In genomic region chr4:147707892-147708672, GRCh38 we compare ENCODE assay signal across 9 cellular contexts. TPM values are rescaled to one million over a fixed set of nuclear protein-coding genes. Genes with fewer than 3 reads are reported as not detected.
DNase-seq lines count a peak whose midpoint lies in the region; ATAC-seq, FAIRE-seq and TF ChIP-seq lines count a peak whose summit lies in the region.
"Had no signal": no experiment of that assay in that cellular context is flagged by ENCODE, and none has a peak within 500 bp of the region (broad histone marks: within the 10 kb centered on the region; RNA-seq: fewer than 3 reads in every experiment).

No MANE protein-coding gene starts in this region.

- TF ChIP-seq POLR2A in gastrocnemius medialis (IDR thresholded peaks at IDR 0.05): no peak

- H3K27me3 ChIP-seq in ACC112 (ENCODE audit: insufficient read depth, low read length): no peaks in the 10 kb centered on the region
- H3K27me3 ChIP-seq in left ventricle myocardium inferior (ENCODE audit: low read depth): no peaks in the 10 kb centered on the region
- no peaks in the 10 kb centered on the region for H3K27me3 ChIP-seq in gastrocnemius medialis

- H3K4me3 Mint-ChIP-seq in activated naive CD8-positive, alpha-beta T cell treated with anti-CD3 and anti-CD28 coated beads, Interleukin-2, amount 50 U/mL, for 24 hours: no peak overlapping the region
- H3K4me3 Mint-ChIP-seq: natural killer cell treated with Interleukin-12 subunit alpha and Interleukin-12 subunit beta and Interleukin-15 and Interleukin-18, amount 100 ng/mL, for 72 hours had no signal

- peak overlapping the region; percentile 61 for H2AFZ ChIP-seq in ACC112 (ENCODE audit: low read length, unreplicated experiment)

- ATAC-seq in HG03039 (IDR thresholded peaks at IDR 0.05; ENCODE audit: unreplicated experiment) (peak; percentile 59), gastrocnemius medialis (peak; percentile 78 to 88), GM21367 (IDR thresholded peaks at IDR 0.05; ENCODE audit: unreplicated experiment) (no peak)
- peak; percentile 43 for ATAC-seq in activated naive CD8-positive, alpha-beta T cell treated with anti-CD3 and anti-CD28 coated beads, Interleukin-2, amount 50 U/mL, for 24 hours

- intact Hi-C loops in left ventricle myocardium inferior (cut with micrococcal nuclease): loop anchor here (1.0 kb wide), 1 partner anchor 158 kb away; no protein-coding TSS in a partner anchor
- intact Hi-C loops in gastrocnemius medialis (cut with DNase I; ENCODE audit: low total_unique reads): loop anchor here (1.0 to 2.0 kb wide), 2 partner anchors 25 to 158 kb away; partner anchors contain the start of gene ARHGAP10

- H3K4me1 Mint-ChIP-seq in activated naive CD8-positive, alpha-beta T cell treated with anti-CD3 and anti-CD28 coated beads, Interleukin-2, amount 50 U/mL, for 24 hours: peaks cover 3% of the 10 kb centered on the region

- no peaks in the 10 kb centered on the region for H3K9me3 Mint-ChIP-seq in activated naive CD8-positive, alpha-beta T cell treated with anti-CD3 and anti-CD28 coated beads, Interleukin-2, amount 50 U/mL, for 24 hours
- H3K9me3 Mint-ChIP-seq: natural killer cell treated with Interleukin-12 subunit alpha and Interleukin-12 subunit beta and Interleukin-15 and Interleukin-18, amount 100 ng/mL, for 72 hours had no signal

- H3K79me2 ChIP-seq in ACC112 (ENCODE audit: control insufficient read depth, insufficient read depth, low read length, unreplicated experiment): no peaks in the 10 kb centered on the region

- H3K27ac Mint-ChIP-seq in activated naive CD8-positive, alpha-beta T cell treated with anti-CD3 and anti-CD28 coated beads, Interleukin-2, amount 50 U/mL, for 24 hours: no peak overlapping the region
- H3K27ac Mint-ChIP-seq: natural killer cell treated with Interleukin-12 subunit alpha and Interleukin-12 subunit beta and Interleukin-15 and Interleukin-18, amount 100 ng/mL, for 72 hours had no signal

- no peak for FAIRE-seq in RCC 7860 (lab: Jason Lieb, UNC)

- no peaks in the 10 kb centered on the region for H3K9me3 ChIP-seq in left ventricle myocardium inferior (replicated peaks)
- no peaks in the 10 kb centered on the region for H3K9me3 ChIP-seq in gastrocnemius medialis

- H3K27ac ChIP-seq in ACC112 (ENCODE audit: low read depth, low read length): no peak overlapping the region
- no peak overlapping the region for H3K27ac ChIP-seq in left ventricle myocardium inferior (replicated peaks)
- H3K27ac ChIP-seq in gastrocnemius medialis: peak overlapping the region in 1 of 4 donors; percentile 31

- in situ Hi-C loops in gastrocnemius medialis (cut with MboI; ENCODE audit: low sequenced_read_pairs in 4 of 4): loop anchor here in 1 of 4 donors (5.0 kb wide), 1 partner anchor 159 kb away; no protein-coding TSS in a partner anchor

- no peaks in the 10 kb centered on the region for H3K27me3 Mint-ChIP-seq in activated naive CD8-positive, alpha-beta T cell treated with anti-CD3 and anti-CD28 coated beads, Interleukin-2, amount 50 U/mL, for 24 hours
- H3K27me3 Mint-ChIP-seq: natural killer cell treated with Interleukin-12 subunit alpha and Interleukin-12 subunit beta and Interleukin-15 and Interleukin-18, amount 100 ng/mL, for 72 hours had no signal

- DNase-seq in RCC 7860 (ENCODE audit: low spot score) (peak; percentile 23), left ventricle myocardium inferior (no peak), gastrocnemius medialis (peak in 1 of 2 donors; percentile 42)
- DNase-seq in activated naive CD8-positive, alpha-beta T cell treated with anti-CD3 and anti-CD28 coated beads, Interleukin-2, amount 50 U/mL, for 24 hours: peak; percentile 54

- H3K4me1 ChIP-seq in ACC112 (ENCODE audit: control insufficient read depth, insufficient read depth, low read length, unreplicated experiment) (no peaks in the 10 kb centered on the region), left ventricle myocardium inferior (peaks cover 4% of the 10 kb centered on the region), gastrocnemius medialis (no peaks in the 10 kb centered on the region)

- no peak overlapping the region for H3K4me3 ChIP-seq in ACC112 (ENCODE audit: low read depth, low read length)
- no peak overlapping the region for H3K4me3 ChIP-seq in GM12875 (ENCODE audit: low read depth, low read length)
- peak overlapping the region; percentile 41 for H3K4me3 ChIP-seq in left ventricle myocardium inferior
- H3K4me3 ChIP-seq in gastrocnemius medialis: peak overlapping the region in 2 of 4 donors; percentile 7 to 45

- TF ChIP-seq CTCF in GM12875 (IDR thresholded peaks at IDR 0.05; ENCODE audit: borderline replicate concordance, insufficient read depth, low read depth, low read length) (peak; percentile 74), left ventricle myocardium inferior (IDR thresholded peaks at IDR 0.05; ENCODE audit: borderline replicate concordance) (peak; percentile 88), gastrocnemius medialis (IDR thresholded peaks at IDR 0.05 in 4 of 5, conservative IDR thresholded peaks at IDR 0.05 in 1 of 5) (peak; percentile 82 to 94 (median 91))

- H3K36me3 Mint-ChIP-seq in activated naive CD8-positive, alpha-beta T cell treated with anti-CD3 and anti-CD28 coated beads, Interleukin-2, amount 50 U/mL, for 24 hours (ENCODE audit: low read depth): no peaks in the 10 kb centered on the region
- H3K36me3 Mint-ChIP-seq: natural killer cell treated with Interleukin-12 subunit alpha and Interleukin-12 subunit beta and Interleukin-15 and Interleukin-18, amount 100 ng/mL, for 72 hours had no signal

- H3K36me3 ChIP-seq in ACC112 (ENCODE audit: insufficient read depth, low read length) (no peaks in the 10 kb centered on the region), left ventricle myocardium inferior (no peaks in the 10 kb centered on the region), gastrocnemius medialis (no peaks in the 10 kb centered on the region)

RNA-seq across cellular contexts. Expression of gene ARHGAP10, which starts 23.8 kb away (rescaled TPM):
- total RNA-seq in left ventricle myocardium inferior (59.7 TPM), gastrocnemius medialis (10 to 100 TPM; 22.1 to 34.6 (median 28.0) TPM)

RNA-seq across cellular contexts. Expression of gene PRMT9, which starts 24.1 kb away (rescaled TPM):
- 5.0 TPM for total RNA-seq in left ventricle myocardium inferior
- total RNA-seq in gastrocnemius medialis: 1 to 10 TPM; 5.2 to 9.1 (median 5.5) TPM
